36 cellular contexts compared by ENCODE assay signal in genomic region chr4:19230906-19231305, GRCh38.
"Had no signal": no experiment of that assay in that cellular context is flagged by ENCODE, and none has a peak within 500 bp of the region (broad histone marks: within the 10 kb centered on the region; RNA-seq: fewer than 3 reads in every experiment).

No MANE protein-coding gene starts in this region.

- DNase-seq: activated B cell treated with CpG ODN at 0.5 μM for 24 hours; activated CD4-positive, alpha-beta memory T cell treated with anti-CD3 and anti-CD28 coated beads, Interleukin-2, amount 10 ng/mL, durations not matched to agents 7 days and 5 days; activated CD4-positive, alpha-beta T cell treated with anti-CD3 and anti-CD28 coated beads for 4 hours; activated CD4-positive, alpha-beta T cell treated with anti-CD3 and anti-CD28 coated beads, Interleukin-2, amount 50 U/mL, for 1 hour; activated CD4-positive, CD25-positive, alpha-beta regulatory T cell treated with anti-CD3 and anti-CD28 coated beads, Interleukin-2, amount 50 U/mL, for 72 hours; activated CD8-positive, alpha-beta memory T cell treated with anti-CD3 and anti-CD28 coated beads for 24 hours; activated CD8-positive, alpha-beta memory T cell treated with anti-CD3 and anti-CD28 coated beads, Interleukin-2, amount 10 ng/mL, durations not matched to agents 7 days and 5 days; activated CD8-positive, alpha-beta memory T cell treated with anti-CD3 and anti-CD28 coated beads, Interleukin-2, amount 50 U/mL, for 48 hours; activated effector memory CD4-positive, alpha-beta T cell treated with Interleukin-2 at 50 U/mL for 16 hours; activated naive CD4-positive, alpha-beta T cell treated with anti-CD3 and anti-CD28 coated beads, Interleukin-2, amount 10 ng/mL, durations not matched to agents 7 days and 5 days; activated naive CD8-positive, alpha-beta T cell treated with anti-CD3 and anti-CD28 coated beads, Interleukin-2, amount 50 U/mL, for 24 hours; activated T-cell treated with anti-CD3 and anti-CD28 coated beads, Interleukin-2, amount 50 U/mL, for 48 hours; anterior cingulate cortex; caudate nucleus; cerebellar nuclear complex; Karpas-422; NCI-H1048; NCI-H1105 treated with DMSO at 0.1 percent for 48 hours; NCI-H1436; NCI-H1694; NCI-H1930; NCI-H2081 treated with DMSO at 0.1 percent for 48 hours; NCI-H345; NCI-H524 treated with DMSO at 0.1 percent for 48 hours; NK-92 treated with Interleukin-12 subunit alpha and Interleukin-12 subunit beta, amount 100 ng/mL, for 24 hours; PC-9; Right ventricle myocardium superior; SW 1271; T-helper 1 cell; T-helper 2 cell; T-helper 9 cell had no signal

- H3K4me2 ChIP-seq: PC-9 had no signal

- H3K27me3 Mint-ChIP-seq: activated B cell treated with CpG ODN at 0.5 μM for 24 hours; activated CD4-positive, alpha-beta memory T cell treated with anti-CD3 and anti-CD28 coated beads, Interleukin-2, amount 10 ng/mL, durations not matched to agents 7 days and 5 days; activated CD8-positive, alpha-beta memory T cell treated with anti-CD3 and anti-CD28 coated beads, Interleukin-2, amount 10 ng/mL, durations not matched to agents 7 days and 5 days; activated naive CD4-positive, alpha-beta T cell treated with anti-CD3 and anti-CD28 coated beads, Interleukin-2, amount 10 ng/mL, durations not matched to agents 7 days and 5 days; activated naive CD8-positive, alpha-beta T cell; activated naive CD8-positive, alpha-beta T cell treated with anti-CD3 and anti-CD28 coated beads, Interleukin-2, amount 50 U/mL, for 24 hours; brain had no signal

- H3K27ac Mint-ChIP-seq: activated B cell treated with CpG ODN at 0.5 μM for 24 hours; activated CD4-positive, alpha-beta memory T cell treated with anti-CD3 and anti-CD28 coated beads, Interleukin-2, amount 10 ng/mL, durations not matched to agents 7 days and 5 days; activated CD8-positive, alpha-beta memory T cell treated with anti-CD3 and anti-CD28 coated beads, Interleukin-2, amount 10 ng/mL, durations not matched to agents 7 days and 5 days; activated naive CD4-positive, alpha-beta T cell treated with anti-CD3 and anti-CD28 coated beads, Interleukin-2, amount 10 ng/mL, durations not matched to agents 7 days and 5 days; activated naive CD8-positive, alpha-beta T cell; activated naive CD8-positive, alpha-beta T cell treated with anti-CD3 and anti-CD28 coated beads, Interleukin-2, amount 50 U/mL, for 24 hours; brain had no signal

- ATAC-seq: activated CD8-positive, alpha-beta memory T cell treated with anti-CD3 and anti-CD28 coated beads, Interleukin-2, amount 10 ng/mL, durations not matched to agents 7 days and 5 days; activated naive CD8-positive, alpha-beta T cell treated with anti-CD3 and anti-CD28 coated beads, Interleukin-2, amount 50 U/mL, for 24 hours had no signal

- H3K4me1 Mint-ChIP-seq: activated B cell treated with CpG ODN at 0.5 μM for 24 hours; activated CD4-positive, alpha-beta memory T cell treated with anti-CD3 and anti-CD28 coated beads, Interleukin-2, amount 10 ng/mL, durations not matched to agents 7 days and 5 days; activated CD8-positive, alpha-beta memory T cell treated with anti-CD3 and anti-CD28 coated beads, Interleukin-2, amount 10 ng/mL, durations not matched to agents 7 days and 5 days; activated naive CD4-positive, alpha-beta T cell treated with anti-CD3 and anti-CD28 coated beads, Interleukin-2, amount 10 ng/mL, durations not matched to agents 7 days and 5 days; activated naive CD8-positive, alpha-beta T cell treated with anti-CD3 and anti-CD28 coated beads, Interleukin-2, amount 50 U/mL, for 24 hours; brain had no signal

- H3K27ac ChIP-seq: PC-9, VCaP had no signal

- H3K4me3 ChIP-seq: PC-9 had no signal

- H2AFZ ChIP-seq: PC-9 had no signal

- H3K4me3 Mint-ChIP-seq: activated B cell treated with CpG ODN at 0.5 μM for 24 hours; activated CD4-positive, alpha-beta memory T cell treated with anti-CD3 and anti-CD28 coated beads, Interleukin-2, amount 10 ng/mL, durations not matched to agents 7 days and 5 days; activated CD8-positive, alpha-beta memory T cell treated with anti-CD3 and anti-CD28 coated beads, Interleukin-2, amount 10 ng/mL, durations not matched to agents 7 days and 5 days; activated naive CD4-positive, alpha-beta T cell treated with anti-CD3 and anti-CD28 coated beads, Interleukin-2, amount 10 ng/mL, durations not matched to agents 7 days and 5 days; activated naive CD8-positive, alpha-beta T cell; activated naive CD8-positive, alpha-beta T cell treated with anti-CD3 and anti-CD28 coated beads, Interleukin-2, amount 50 U/mL, for 24 hours; brain had no signal

- H3K36me3 Mint-ChIP-seq: activated CD8-positive, alpha-beta memory T cell treated with anti-CD3 and anti-CD28 coated beads, Interleukin-2, amount 10 ng/mL, durations not matched to agents 7 days and 5 days; activated naive CD4-positive, alpha-beta T cell treated with anti-CD3 and anti-CD28 coated beads, Interleukin-2, amount 10 ng/mL, durations not matched to agents 7 days and 5 days; activated naive CD8-positive, alpha-beta T cell; brain had no signal

- FAIRE-seq: bronchial epithelial cell, RCC 7860 had no signal

- H3K9me3 Mint-ChIP-seq: activated B cell treated with CpG ODN at 0.5 μM for 24 hours; activated CD4-positive, alpha-beta memory T cell treated with anti-CD3 and anti-CD28 coated beads, Interleukin-2, amount 10 ng/mL, durations not matched to agents 7 days and 5 days; activated naive CD4-positive, alpha-beta T cell treated with anti-CD3 and anti-CD28 coated beads, Interleukin-2, amount 10 ng/mL, durations not matched to agents 7 days and 5 days; brain had no signal
